24 cellular contexts compared by ENCODE assay signal in the genomic region with DNA sequence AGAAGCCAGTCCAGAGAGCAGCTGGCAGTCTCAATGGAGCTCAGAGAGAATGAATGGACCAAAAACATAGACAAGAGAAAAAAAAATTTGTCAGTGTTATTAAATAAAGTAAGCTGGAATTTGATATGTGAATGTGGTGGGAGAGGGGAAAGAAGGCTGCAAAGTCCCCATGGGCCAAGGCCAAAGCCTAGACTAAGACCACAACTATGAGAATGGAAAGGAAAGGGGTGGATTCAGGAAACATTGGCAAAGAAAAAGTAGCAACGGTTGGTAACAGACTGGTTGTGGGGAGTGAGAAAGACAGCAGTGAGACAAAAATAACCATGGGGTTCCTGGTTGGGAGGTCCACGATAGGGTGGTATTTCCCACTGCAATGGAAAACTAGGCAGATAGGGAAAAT.
"Had no signal": no experiment of that assay in that cellular context is flagged by ENCODE, and none has a peak within 500 bp of the region (broad histone marks: within the 10 kb centered on the region; RNA-seq: fewer than 3 reads in every experiment).

No MANE protein-coding gene starts in this region.

- H3K27ac ChIP-seq: hepatocyte, parathyroid adenoma, right lobe of liver, WERI-Rb-1 had no signal

- H3K4me1 ChIP-seq: parathyroid adenoma, right lobe of liver had no signal

- H3K79me2 ChIP-seq: parathyroid adenoma had no signal

- H3K4me2 ChIP-seq: hepatocyte had no signal

- H3K9ac ChIP-seq: parathyroid adenoma had no signal

- H2AFZ ChIP-seq: hepatocyte, parathyroid adenoma had no signal

- H3K9me3 ChIP-seq: right lobe of liver, tibial artery had no signal

- H3K36me3 ChIP-seq: right lobe of liver, tibial artery, WERI-Rb-1 had no signal

- DNase-seq: activated CD4-positive, alpha-beta T cell treated with anti-CD3 and anti-CD28 coated beads, Interleukin-2, amount 10 ng/mL, durations not matched to agents 7 days and 5 days; activated CD4-positive, CD25-positive, alpha-beta regulatory T cell treated with anti-CD3 and anti-CD28 coated beads, Interleukin-2, amount 50 U/mL, for 72 hours; activated CD8-positive, alpha-beta memory T cell treated with anti-CD3 and anti-CD28 coated beads, Interleukin-2, amount 10 ng/mL, durations not matched to agents 7 days and 5 days; activated CD8-positive, alpha-beta T cell treated with anti-CD3 and anti-CD28 coated beads for 36 hours; activated effector memory CD4-positive, alpha-beta T cell treated with anti-CD3 and anti-CD28 coated beads, Interleukin-2, amount 50 U/mL, for 16 hours; activated naive CD4-positive, alpha-beta T cell treated with anti-CD3 and anti-CD28 coated beads, Interleukin-2, amount 10 ng/mL, durations not matched to agents 7 days and 5 days; activated T-cell treated with anti-CD3 and anti-CD28 coated beads for 4 hours; amygdala; effector memory CD4-positive, alpha-beta T cell; glutamatergic neuron; kidney glomerular epithelial cell; left ventricle myocardium superior; mammary epithelial cell; midbrain; right lobe of liver; small intestine; stimulated activated CD4-positive, alpha-beta T cell treated with anti-CD3 and anti-CD28 coated beads, Interleukin-2, amount 100 ng/mL, for 48 hours; stimulated activated CD8-positive, alpha-beta memory T cell treated with anti-CD3 and anti-CD28 coated beads, Interleukin-4, amount 100 ng/mL, for 48 hours; stimulated activated naive CD4-positive, alpha-beta T cell; tibial artery; WERI-Rb-1 had no signal

- ATAC-seq: activated CD8-positive, alpha-beta memory T cell treated with anti-CD3 and anti-CD28 coated beads, Interleukin-2, amount 10 ng/mL, durations not matched to agents 7 days and 5 days; activated CD8-positive, alpha-beta T cell treated with anti-CD3 and anti-CD28 coated beads for 36 hours; esophagus mucosa; right lobe of liver had no signal

- H3K4me3 ChIP-seq: hepatocyte, right lobe of liver, tibial artery had no signal

- H3K27me3 ChIP-seq: right lobe of liver, tibial artery had no signal
